Comparison of ENCODE assay signal across 13 cellular contexts in genomic region chr12:38711055-38711454, GRCh38.
DNase-seq lines count a peak whose midpoint lies in the region; ATAC-seq and TF ChIP-seq lines count a peak whose summit lies in the region.
"Had no signal": no experiment of that assay in that cellular context is flagged by ENCODE, and none has a peak within 500 bp of the region (broad histone marks: within the 10 kb centered on the region; RNA-seq: fewer than 3 reads in every experiment).

No MANE protein-coding gene starts in this region.

- H3K4ac ChIP-seq in neuronal stem cell (ENCODE audit: low read length) = no peak overlapping the region

- no peak overlapping the region for H3K14ac ChIP-seq in neuronal stem cell (ENCODE audit: low read length)

- no peaks in the 10 kb centered on the region for H3K9me3 ChIP-seq in neuronal stem cell (replicated peaks in 1 of 2; ENCODE audit: control insufficient read depth in 2 of 2, insufficient read depth in 1 of 2, low read depth in 1 of 2, low read length in 2 of 2)

- H3K18ac ChIP-seq in neuronal stem cell (ENCODE audit: low read length) = no peak overlapping the region

- no CpG with 5 or more reads among the region's 2 CpGs for WGBS in neuronal stem cell (ENCODE audit: extremely low coverage in 2 of 2, insufficient read length in 2 of 2, insufficient replicate concordance in 1 of 2), 2 donors

- H3K4me1 ChIP-seq in neuronal stem cell (ENCODE audit: control insufficient read depth in 2 of 2, insufficient read depth in 1 of 2, low read depth in 1 of 2, low read length in 2 of 2) = no peaks in the 10 kb centered on the region
- H3K4me1 ChIP-seq: upper lobe of left lung had no signal

- H3K36me3 ChIP-seq in neuronal stem cell (replicated peaks in 1 of 2; ENCODE audit: control insufficient read depth in 2 of 2, insufficient read depth in 2 of 2, low read length in 2 of 2) = no peaks in the 10 kb centered on the region
- H3K36me3 ChIP-seq: upper lobe of left lung had no signal

- H2BK5ac ChIP-seq in neuronal stem cell (ENCODE audit: low read length) = no peak overlapping the region

- H2BK12ac ChIP-seq in neuronal stem cell (ENCODE audit: low read length) = no peak overlapping the region

- H3K79me1 ChIP-seq in neuronal stem cell (ENCODE audit: low read depth, low read length) = no peaks in the 10 kb centered on the region

- peak; percentile 22 for DNase-seq in GM10266 (ENCODE audit: extremely low spot score)
- no peak for DNase-seq in stimulated activated CD4-positive, alpha-beta T cell treated with anti-CD3 and anti-CD28 coated beads, Interleukin-4, amount 100 ng/mL, for 4 hours
- no peak for DNase-seq in NCI-H187 treated with DMSO at 0.1 percent for 48 hours (lab: John Stamatoyannopoulos, UW)
- no peak for DNase-seq in neuronal stem cell (ENCODE audit: low spot score)
- no peak for DNase-seq in dedifferentiated amniotic fluid mesenchymal stem cell (ENCODE audit: extremely low spot score)
- DNase-seq: NCI-H1436, NCI-H82, small intestine, upper lobe of left lung had no signal

- no peak overlapping the region for H3K27ac ChIP-seq in neuronal stem cell (replicated peaks; ENCODE audit: low read length)
- H3K27ac ChIP-seq: SK-N-MC, upper lobe of left lung had no signal

- H3K4me2 ChIP-seq in neuronal stem cell (ENCODE audit: insufficient read depth, low read length, poor library complexity, severe bottlenecking) = no peak overlapping the region

- TF ChIP-seq CTCF in GM10266 (IDR thresholded peaks at IDR 0.05; ENCODE audit: control insufficient read depth, insufficient read depth, low read depth, missing control alignments) = no peak

- no peak overlapping the region for H3K23ac ChIP-seq in neuronal stem cell (ENCODE audit: low read depth, low read length, poor library complexity)

- no peak overlapping the region for H3K4me3 ChIP-seq in neuronal stem cell (ENCODE audit: low read length in 2 of 2)
- H3K4me3 ChIP-seq: SK-N-MC, upper lobe of left lung had no signal

- H2AK5ac ChIP-seq in neuronal stem cell (ENCODE audit: low read depth, low read length) = no peak overlapping the region

- H3K9ac ChIP-seq in neuronal stem cell (ENCODE audit: low read depth, low read length, poor library complexity) = no peak overlapping the region

- H2BK15ac ChIP-seq in neuronal stem cell (ENCODE audit: low read length) = no peak overlapping the region

- ATAC-seq in GM19324 (IDR thresholded peaks at IDR 0.05; ENCODE audit: low FRiP score, unreplicated experiment) = peak; percentile 75
- ATAC-seq in HG02759 (IDR thresholded peaks at IDR 0.05; ENCODE audit: unreplicated experiment) = peak; percentile 74
- peak; percentile 87 for ATAC-seq in HG03558 (IDR thresholded peaks at IDR 0.05; ENCODE audit: extremely low read depth, unreplicated experiment)

- no peak overlapping the region for H2AFZ ChIP-seq in neuronal stem cell (ENCODE audit: low read length)

- no peak overlapping the region for H2BK120ac ChIP-seq in neuronal stem cell (ENCODE audit: low read depth, low read length)

- H3K27me3 ChIP-seq in neuronal stem cell (ENCODE audit: control insufficient read depth in 3 of 3, insufficient read depth in 3 of 3, low read depth in 1 of 3, low read length in 3 of 3) = no peaks in the 10 kb centered on the region
- H3K27me3 ChIP-seq: upper lobe of left lung had no signal

- no peak overlapping the region for H4K91ac ChIP-seq in neuronal stem cell (ENCODE audit: low read depth, low read length, poor library complexity)

- no peak overlapping the region for H4K8ac ChIP-seq in neuronal stem cell (ENCODE audit: low read depth, low read length)
